Comparison of ENCODE assay signal across 1 cellular context in the genomic region with DNA sequence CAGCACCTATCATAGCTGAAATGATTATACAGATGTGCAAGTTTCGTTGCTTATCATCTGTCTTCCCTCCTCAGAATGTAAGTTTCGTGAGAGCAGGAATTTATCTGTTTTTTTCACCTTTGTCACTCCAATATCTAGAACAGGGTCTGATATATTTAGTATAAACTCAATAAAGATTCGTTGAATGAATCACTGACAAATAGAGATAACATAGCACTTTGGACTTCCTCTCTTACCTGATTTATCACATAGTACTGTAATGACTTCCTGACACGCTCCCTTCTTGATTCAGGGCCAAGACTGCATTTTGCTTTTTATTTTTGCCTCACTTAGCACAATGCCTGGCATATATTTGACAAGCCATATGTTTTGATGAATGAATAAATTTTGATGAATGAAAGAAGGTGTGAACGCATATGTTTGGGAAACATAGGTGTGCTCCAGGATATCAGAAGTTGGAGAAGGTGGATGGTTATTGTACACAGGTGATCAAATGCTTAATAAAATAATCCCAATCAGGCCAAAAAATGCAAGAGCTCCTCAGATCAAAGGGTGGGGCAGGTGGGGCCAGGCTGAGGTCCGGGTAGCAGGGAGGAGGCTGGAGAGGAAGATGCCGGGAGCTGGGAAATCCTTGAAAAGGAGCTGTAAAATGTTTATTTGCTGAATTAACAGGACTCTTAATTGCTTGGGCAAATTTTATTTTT.
TF ChIP-seq lines count a peak whose summit lies in the region.

No MANE protein-coding gene starts in this region.

TF ChIP-seq in HCT116, 20 proteins besides CTCF, POLR2A, EP300 and RAD21 (continued from another document):
- TF ChIP-seq, protein P1, sequence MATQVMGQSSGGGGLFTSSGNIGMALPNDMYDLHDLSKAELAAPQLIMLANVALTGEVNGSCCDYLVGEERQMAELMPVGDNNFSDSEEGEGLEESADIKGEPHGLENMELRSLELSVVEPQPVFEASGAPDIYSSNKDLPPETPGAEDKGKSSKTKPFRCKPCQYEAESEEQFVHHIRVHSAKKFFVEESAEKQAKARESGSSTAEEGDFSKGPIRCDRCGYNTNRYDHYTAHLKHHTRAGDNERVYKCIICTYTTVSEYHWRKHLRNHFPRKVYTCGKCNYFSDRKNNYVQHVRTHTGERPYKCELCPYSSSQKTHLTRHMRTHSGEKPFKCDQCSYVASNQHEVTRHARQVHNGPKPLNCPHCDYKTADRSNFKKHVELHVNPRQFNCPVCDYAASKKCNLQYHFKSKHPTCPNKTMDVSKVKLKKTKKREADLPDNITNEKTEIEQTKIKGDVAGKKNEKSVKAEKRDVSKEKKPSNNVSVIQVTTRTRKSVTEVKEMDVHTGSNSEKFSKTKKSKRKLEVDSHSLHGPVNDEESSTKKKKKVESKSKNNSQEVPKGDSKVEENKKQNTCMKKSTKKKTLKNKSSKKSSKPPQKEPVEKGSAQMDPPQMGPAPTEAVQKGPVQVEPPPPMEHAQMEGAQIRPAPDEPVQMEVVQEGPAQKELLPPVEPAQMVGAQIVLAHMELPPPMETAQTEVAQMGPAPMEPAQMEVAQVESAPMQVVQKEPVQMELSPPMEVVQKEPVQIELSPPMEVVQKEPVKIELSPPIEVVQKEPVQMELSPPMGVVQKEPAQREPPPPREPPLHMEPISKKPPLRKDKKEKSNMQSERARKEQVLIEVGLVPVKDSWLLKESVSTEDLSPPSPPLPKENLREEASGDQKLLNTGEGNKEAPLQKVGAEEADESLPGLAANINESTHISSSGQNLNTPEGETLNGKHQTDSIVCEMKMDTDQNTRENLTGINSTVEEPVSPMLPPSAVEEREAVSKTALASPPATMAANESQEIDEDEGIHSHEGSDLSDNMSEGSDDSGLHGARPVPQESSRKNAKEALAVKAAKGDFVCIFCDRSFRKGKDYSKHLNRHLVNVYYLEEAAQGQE (IDR thresholded peaks at IDR 0.05; ENCODE audit: low read depth): no peak
